ENCODE assay signal across 1 cellular context in the genomic region with DNA sequence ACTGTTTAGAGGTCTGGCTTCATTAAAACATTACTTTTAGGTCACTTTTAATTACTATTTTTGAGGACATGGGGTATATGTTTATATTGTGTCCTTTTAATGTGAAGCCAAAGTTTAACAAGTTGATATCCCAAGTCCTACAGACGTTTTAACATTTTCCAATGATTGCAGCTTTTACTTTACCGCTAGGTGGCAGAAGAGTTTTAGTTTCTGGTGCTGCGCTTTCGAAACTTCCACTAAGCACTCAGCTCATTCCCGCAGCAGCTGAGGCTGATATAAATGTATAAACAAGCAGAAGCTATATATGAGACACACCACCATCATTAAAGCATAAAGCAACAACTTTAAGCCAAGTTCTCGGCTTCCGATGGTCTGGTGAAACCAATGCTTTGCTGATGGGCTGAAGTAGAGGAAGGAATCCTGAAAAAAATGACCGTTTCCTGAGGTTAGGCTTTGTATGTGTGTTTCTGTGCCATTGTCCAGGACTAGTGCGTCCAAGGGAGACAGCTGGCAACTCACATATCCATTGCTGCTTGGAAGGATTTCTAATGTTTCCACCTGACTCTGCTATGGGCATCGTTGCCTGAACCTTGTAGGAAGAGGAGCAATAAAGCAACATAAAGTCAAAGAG.
TF ChIP-seq lines count a peak whose summit lies in the region.

No MANE protein-coding gene starts in this region.

TF ChIP-seq in WTC11, 78 proteins besides CTCF, POLR2A, EP300 and RAD21 (continued from another document):
- TF ChIP-seq, protein P1, sequence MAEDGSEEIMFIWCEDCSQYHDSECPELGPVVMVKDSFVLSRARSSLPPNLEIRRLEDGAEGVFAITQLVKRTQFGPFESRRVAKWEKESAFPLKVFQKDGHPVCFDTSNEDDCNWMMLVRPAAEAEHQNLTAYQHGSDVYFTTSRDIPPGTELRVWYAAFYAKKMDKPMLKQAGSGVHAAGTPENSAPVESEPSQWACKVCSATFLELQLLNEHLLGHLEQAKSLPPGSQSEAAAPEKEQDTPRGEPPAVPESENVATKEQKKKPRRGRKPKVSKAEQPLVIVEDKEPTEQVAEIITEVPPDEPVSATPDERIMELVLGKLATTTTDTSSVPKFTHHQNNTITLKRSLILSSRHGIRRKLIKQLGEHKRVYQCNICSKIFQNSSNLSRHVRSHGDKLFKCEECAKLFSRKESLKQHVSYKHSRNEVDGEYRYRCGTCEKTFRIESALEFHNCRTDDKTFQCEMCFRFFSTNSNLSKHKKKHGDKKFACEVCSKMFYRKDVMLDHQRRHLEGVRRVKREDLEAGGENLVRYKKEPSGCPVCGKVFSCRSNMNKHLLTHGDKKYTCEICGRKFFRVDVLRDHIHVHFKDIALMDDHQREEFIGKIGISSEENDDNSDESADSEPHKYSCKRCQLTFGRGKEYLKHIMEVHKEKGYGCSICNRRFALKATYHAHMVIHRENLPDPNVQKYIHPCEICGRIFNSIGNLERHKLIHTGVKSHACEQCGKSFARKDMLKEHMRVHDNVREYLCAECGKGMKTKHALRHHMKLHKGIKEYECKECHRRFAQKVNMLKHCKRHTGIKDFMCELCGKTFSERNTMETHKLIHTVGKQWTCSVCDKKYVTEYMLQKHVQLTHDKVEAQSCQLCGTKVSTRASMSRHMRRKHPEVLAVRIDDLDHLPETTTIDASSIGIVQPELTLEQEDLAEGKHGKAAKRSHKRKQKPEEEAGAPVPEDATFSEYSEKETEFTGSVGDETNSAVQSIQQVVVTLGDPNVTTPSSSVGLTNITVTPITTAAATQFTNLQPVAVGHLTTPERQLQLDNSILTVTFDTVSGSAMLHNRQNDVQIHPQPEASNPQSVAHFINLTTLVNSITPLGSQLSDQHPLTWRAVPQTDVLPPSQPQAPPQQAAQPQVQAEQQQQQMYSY (CRISPR knock-in tag; IDR thresholded peaks at IDR 0.05), result no peak
- TF ChIP-seq, protein P2, sequence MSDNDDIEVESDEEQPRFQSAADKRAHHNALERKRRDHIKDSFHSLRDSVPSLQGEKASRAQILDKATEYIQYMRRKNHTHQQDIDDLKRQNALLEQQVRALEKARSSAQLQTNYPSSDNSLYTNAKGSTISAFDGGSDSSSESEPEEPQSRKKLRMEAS (CRISPR knock-in tag; IDR thresholded peaks at IDR 0.05), result no peak
- TF ChIP-seq, protein P3, sequence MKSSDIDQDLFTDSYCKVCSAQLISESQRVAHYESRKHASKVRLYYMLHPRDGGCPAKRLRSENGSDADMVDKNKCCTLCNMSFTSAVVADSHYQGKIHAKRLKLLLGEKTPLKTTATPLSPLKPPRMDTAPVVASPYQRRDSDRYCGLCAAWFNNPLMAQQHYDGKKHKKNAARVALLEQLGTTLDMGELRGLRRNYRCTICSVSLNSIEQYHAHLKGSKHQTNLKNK (CRISPR knock-in tag; IDR thresholded peaks at IDR 0.05), result no peak
